Comparison of ENCODE assay signal across 8 cellular contexts in the genomic region with DNA sequence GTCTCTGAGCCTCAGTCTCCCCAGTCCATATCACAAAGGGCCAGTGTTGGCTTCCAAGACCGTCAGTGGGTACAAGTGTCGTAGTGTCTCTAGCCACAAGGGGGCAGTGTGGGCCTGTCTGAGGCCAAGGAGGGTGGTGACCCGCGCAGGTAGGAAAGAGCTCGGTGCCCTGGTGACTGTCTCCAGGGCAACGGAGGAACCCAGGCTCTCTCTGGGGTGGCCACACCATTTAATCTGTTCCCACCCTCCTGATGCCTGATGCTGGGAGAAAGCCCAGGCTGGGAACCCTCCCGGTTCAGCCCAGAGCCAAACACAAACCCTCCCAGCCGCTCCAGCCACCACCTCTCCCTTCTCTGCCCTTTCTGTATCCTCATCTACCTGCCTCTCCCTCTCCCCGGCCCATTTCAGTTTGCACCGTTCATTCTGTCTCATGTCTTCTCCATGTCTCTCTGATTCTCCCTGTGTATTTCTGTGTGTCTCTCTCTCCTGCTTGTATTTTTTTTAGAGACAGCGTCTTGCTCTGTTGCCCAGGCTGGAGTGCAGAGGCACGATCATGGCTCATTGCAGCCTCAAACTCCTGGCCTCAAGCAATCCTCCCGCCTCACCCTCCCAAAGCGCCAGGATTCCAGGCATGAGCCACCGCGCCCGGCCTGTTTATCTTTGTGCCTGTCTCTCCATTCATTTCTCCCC. TPM values are rescaled to one million over a fixed set of nuclear protein-coding genes. Genes with fewer than 3 reads are reported as not detected.
DNase-seq lines count a peak whose midpoint lies in the region; ATAC-seq and TF ChIP-seq lines count a peak whose summit lies in the region.

No MANE protein-coding gene starts in this region.

- H3K9ac ChIP-seq in colonic mucosa (ENCODE audit: low read depth in 2 of 2, low read length in 2 of 2), result no peak overlapping the region

- H3K4me1 Mint-ChIP-seq in CD14-positive monocyte, result peaks cover 2% of the 10 kb centered on the region

- ATAC-seq in HG02885 (IDR thresholded peaks at IDR 0.05; ENCODE audit: poor library complexity, unreplicated experiment), result no peak

- H3K4me1 ChIP-seq in colonic mucosa, result no peaks in the 10 kb centered on the region

- 33 to 35% methylated on average over 15 to 17 of the region's 17 CpGs for WGBS in lower leg skin, 2 donors

- DNase-seq in CD14-positive monocyte (ENCODE audit: low spot score), result peak; percentile 74
- DNase-seq in HFF-Myc (ENCODE audit: extremely low read depth, low read depth), result no peak
- peak; percentile 46 for DNase-seq in NCI-H526 treated with DMSO at 0.1 percent for 48 hours (lab: John Stamatoyannopoulos, UW)
- DNase-seq in activated CD4-positive, alpha-beta T cell treated with anti-CD3 and anti-CD28 coated beads, Interleukin-2, amount 50 U/mL, for 1 hour, result peak; percentile 82
- DNase-seq in colonic mucosa, result peak; percentile 82
- DNase-seq in lower leg skin (ENCODE audit: low spot score in 2 of 2), result peak; percentile 69 to 95
- peak; percentile 67 for DNase-seq in stimulated activated CD8-positive, alpha-beta memory T cell treated with anti-CD3 and anti-CD28 coated beads, Interleukin-12 subunit alpha, Interleukin-12 subunit beta, amount 100 ng/mL, for 24 hours (ENCODE audit: extremely low read depth)

- TF ChIP-seq CTCF in CD14-positive monocyte (IDR thresholded peaks at IDR 0.05) (peak; percentile 91), HFF-Myc (IDR thresholded peaks at IDR 0.05; ENCODE audit: low read depth, low read length, missing control alignments) (peak; percentile 90), colonic mucosa (IDR thresholded peaks at IDR 0.05) (peak; percentile 82), lower leg skin (IDR thresholded peaks at IDR 0.05) (peak in 1 of 3 donors; percentile 92)

- no peak for TF ChIP-seq POLR2A in lower leg skin (IDR thresholded peaks at IDR 0.05)

- H3K27ac ChIP-seq in colonic mucosa, result no peak overlapping the region

- H3K9me3 Mint-ChIP-seq in CD14-positive monocyte, result peaks cover 0 to 11% (median 2%) of the 10 kb centered on the region in 7 donors

- H3K4me3 Mint-ChIP-seq in CD14-positive monocyte, result peak overlapping the region in 1 of 2 donors; percentile 33

- no peaks in the 10 kb centered on the region for H3K36me3 Mint-ChIP-seq in CD14-positive monocyte

- H3K36me3 ChIP-seq in colonic mucosa, result no peaks in the 10 kb centered on the region

- intact Hi-C loops in CD14-positive monocyte (cut with micrococcal nuclease), result loop anchor here (2.0 to 10.0 kb wide), 3 partner anchors 78 to 262 kb away; partner anchors contain the start of gene NAPA (in 2 of the 2)
- intact Hi-C loops in colonic mucosa (cut with DNase I), result loop anchor here (2.0 to 5.0 kb wide), 2 partner anchors 80 to 270 kb away; partner anchors contain the start of gene NAPA
- intact Hi-C loops in lower leg skin (cut with DNase I; ENCODE audit: low total_unique reads), result loop anchor here (5.0 kb wide), 1 partner anchor 260 kb away; no protein-coding TSS in a partner anchor

- no peaks in the 10 kb centered on the region for H3K27me3 ChIP-seq in colonic mucosa

- H3K9me3 ChIP-seq in colonic mucosa, result no peaks in the 10 kb centered on the region

- no peak overlapping the region for H3K4me3 ChIP-seq in HFF-Myc (replicated peaks; ENCODE audit: low read depth, low read length)
- H3K4me3 ChIP-seq in colonic mucosa, result no peak overlapping the region
- no peak overlapping the region for H3K4me3 ChIP-seq in lower leg skin (ENCODE audit: low read depth, poor library complexity, severe bottlenecking)

- peaks cover 12 to 39% (median 23%) of the 10 kb centered on the region in 3 donors for H3K27me3 Mint-ChIP-seq in CD14-positive monocyte (ENCODE audit: low read depth in 3 of 3)

- no peak overlapping the region for H3K27ac Mint-ChIP-seq in CD14-positive monocyte

RNA-seq across cellular contexts. Expression of gene MEIS3, which starts 17.5 kb away (rescaled TPM):
- polyA plus RNA-seq in CD14-positive monocyte, result not detected
- total RNA-seq in colonic mucosa (1 to 10 TPM; 2.3 to 2.6 TPM), lower leg skin (1 to 10 TPM; 1.9 to 8.5 (median 4.6) TPM)

RNA-seq across cellular contexts. Expression of gene SLC8A2, which starts 34.8 kb away (rescaled TPM):
- polyA plus RNA-seq in CD14-positive monocyte, result not detected
- total RNA-seq in colonic mucosa (1 to 10 TPM in 1 of 2 donors, under 1 TPM in 1; 0.74 to 2.3 TPM), lower leg skin (1 to 10 TPM in 2 of 4 donors, under 1 TPM in 1, not detected in 1; 0.38 to 2.3 (median 1.6) TPM)

RNA-seq across cellular contexts. Expression of gene KPTN, which starts 47.2 kb away (rescaled TPM):
- 1 to 10 TPM; 9.5 to 9.7 TPM for polyA plus RNA-seq in CD14-positive monocyte
- total RNA-seq in colonic mucosa (10 to 100 TPM in 1 of 2 donors, 1 to 10 TPM in 1; 8.6 to 13.3 TPM), lower leg skin (1 to 10 TPM; 3.5 to 9.0 (median 5.9) TPM)
